9 cellular contexts compared by ENCODE assay signal in the genomic region with DNA sequence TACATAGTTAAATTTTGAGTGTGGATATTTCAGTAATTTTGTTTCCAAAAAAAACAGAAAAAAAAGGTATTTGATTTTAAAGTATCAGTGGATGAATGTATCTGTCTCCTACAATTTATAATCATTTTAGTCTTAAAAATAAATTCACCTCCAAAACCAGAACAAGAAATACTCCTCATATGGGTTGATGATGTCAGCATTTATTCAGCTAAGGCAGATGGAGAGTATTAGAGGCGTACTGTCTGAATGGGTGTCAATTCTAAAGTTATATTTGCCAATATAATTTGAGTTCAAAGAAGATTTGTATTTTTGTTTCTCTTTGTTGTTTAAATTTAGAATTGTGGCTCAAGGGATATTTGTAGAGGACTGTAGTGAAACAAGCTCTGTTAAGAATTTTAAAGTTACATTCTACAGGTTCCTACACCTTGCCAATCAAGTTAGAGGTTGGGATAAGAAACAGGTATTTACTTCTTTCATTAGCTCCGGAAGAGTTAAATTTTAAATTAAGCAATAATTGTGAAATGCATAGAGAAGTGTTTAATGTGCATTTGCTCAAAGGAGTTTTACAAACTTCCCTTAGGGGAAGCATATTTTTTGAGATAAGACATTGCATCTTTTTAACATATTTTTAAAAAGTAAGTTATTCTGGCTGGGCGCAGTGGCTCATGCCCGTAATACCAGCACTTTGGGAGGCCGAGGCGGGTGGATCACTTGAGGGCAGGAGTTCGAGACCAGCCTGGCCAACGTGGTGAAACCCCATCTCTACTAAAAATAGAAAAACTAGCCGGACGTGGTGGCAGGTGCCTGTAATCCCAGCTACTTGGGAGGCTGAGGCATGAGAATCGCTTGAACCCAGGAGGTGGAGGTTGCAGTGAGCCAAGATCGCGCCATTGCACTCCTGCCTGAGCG. TPM values are rescaled to one million over a fixed set of nuclear protein-coding genes. Genes with fewer than 3 reads are reported as not detected.
A peak's percentile ranks its signal among the peaks of the same experiment; 100 is the strongest.
DNase-seq lines count a peak whose midpoint lies in the region; ATAC-seq and TF ChIP-seq lines count a peak whose summit lies in the region.
"Had no signal": no experiment of that assay in that cellular context is flagged by ENCODE, and none has a peak within 500 bp of the region (broad histone marks: within the 10 kb centered on the region; RNA-seq: fewer than 3 reads in every experiment).

No MANE protein-coding gene starts in this region.

- H3K4me3 Mint-ChIP-seq in endodermal cell, result peak overlapping the region; percentile 59

- H3K27ac ChIP-seq in endodermal cell (ENCODE audit: low read depth, low read length) (no peak overlapping the region), neutrophil (peak overlapping the region; percentile 88)

- no peak for TF ChIP-seq CTCF in GM12875 (IDR thresholded peaks at IDR 0.05; ENCODE audit: borderline replicate concordance, insufficient read depth, low read depth, low read length)
- TF ChIP-seq CTCF in endodermal cell (conservative IDR thresholded peaks at IDR 0.05), result no peak
- no peak for TF ChIP-seq CTCF in neutrophil (IDR thresholded peaks at IDR 0.05)

- H3K9me3 Mint-ChIP-seq in endodermal cell, result peaks cover 1% of the 10 kb centered on the region

- no peak overlapping the region for H3K9ac ChIP-seq in endodermal cell (ENCODE audit: extremely low read depth, low read length, poor library complexity, severe bottlenecking)

- H3K4me1 ChIP-seq in endodermal cell (ENCODE audit: control insufficient read depth, insufficient read depth, low read length) (no peaks in the 10 kb centered on the region), neutrophil (ENCODE audit: control insufficient read depth in 1 of 2, insufficient read depth in 1 of 2, low read depth in 1 of 2, low read length in 1 of 2) (peaks cover 31 to 36% of the 10 kb centered on the region in 2 experiments)

- H3K27me3 Mint-ChIP-seq in endodermal cell (ENCODE audit: insufficient read depth), result peaks cover 7% of the 10 kb centered on the region

- H3K27me3 ChIP-seq in endodermal cell (ENCODE audit: control insufficient read depth, insufficient read depth, low read length, poor library complexity, severe bottlenecking) (peaks cover 6% of the 10 kb centered on the region), neutrophil (no peaks in the 10 kb centered on the region)

- no peak for ATAC-seq in GM21737 (IDR thresholded peaks at IDR 0.05; ENCODE audit: unreplicated experiment)
- ATAC-seq in left lobe of liver, result no peak

- H3K36me3 ChIP-seq in endodermal cell (ENCODE audit: control insufficient read depth, insufficient read depth, low read length) (no peaks in the 10 kb centered on the region), neutrophil (no peaks in the 10 kb centered on the region)

- no peaks in the 10 kb centered on the region for H3K9me3 ChIP-seq in endodermal cell (ENCODE audit: control insufficient read depth, low read length)
- no peaks in the 10 kb centered on the region for H3K9me3 ChIP-seq in neutrophil

- H3K4me3 ChIP-seq in GM12875 (ENCODE audit: low read depth, low read length), result peak overlapping the region; percentile 81
- H3K4me3 ChIP-seq in endodermal cell (ENCODE audit: low read length), result no peak overlapping the region
- H3K4me3 ChIP-seq in neutrophil (ENCODE audit: low read depth in 1 of 2, low read length in 1 of 2), result peak overlapping the region; percentile 71 to 100

- no peaks in the 10 kb centered on the region for H3K36me3 Mint-ChIP-seq in endodermal cell (ENCODE audit: low read depth)

- no peak overlapping the region for H3K27ac Mint-ChIP-seq in endodermal cell

- WGBS in endodermal cell (ENCODE audit: insufficient coverage in 1 of 2, insufficient read length in 1 of 2), 2 experiments, result 93 to 97% methylated on average over 5 to 13 of the region's 14 CpGs

- no peaks in the 10 kb centered on the region for H3K4me1 Mint-ChIP-seq in endodermal cell

- DNase-seq in OCI-M1 (lab: John Stamatoyannopoulos, UW), result peak; percentile 80
- no peak for DNase-seq in endodermal cell
- no peak for DNase-seq in mucosa of gallbladder (ENCODE audit: low spot score)
- DNase-seq in left lobe of liver (ENCODE audit: low spot score), result no peak
- DNase-seq in Ammon's horn (ENCODE audit: low spot score), result no peak
- DNase-seq: NCI-H748 treated with DMSO at 0.1 percent for 48 hours had no signal

RNA-seq across cellular contexts. Expression of gene PLA2G4A, which starts 1.2 kb away (rescaled TPM):
- total RNA-seq in endodermal cell (1 to 10 TPM in 1 of 2 donors, under 1 TPM in 1; 0.35 to 1.2 TPM), mucosa of gallbladder (11.0 TPM), left lobe of liver (0.63 TPM)
- polyA plus RNA-seq in endodermal cell (2013, experiment 1 of 2), result 2.5 TPM
- polyA plus RNA-seq in endodermal cell (2013, experiment 2 of 2), result 2.1 TPM
